8 cellular contexts compared by ENCODE assay signal in genomic region chr6:131694832-131695426, GRCh38.
A peak's percentile ranks its signal among the peaks of the same experiment; 100 is the strongest.
DNase-seq lines count a peak whose midpoint lies in the region; ATAC-seq lines count a peak whose summit lies in the region.

No MANE protein-coding gene starts in this region.

- peak; percentile 92 for ATAC-seq in GM21447 (IDR thresholded peaks at IDR 0.05; ENCODE audit: unreplicated experiment)

- peak; percentile 6 for DNase-seq in NCI-H1694 treated with DMSO at 0.1 percent for 48 hours (lab: John Stamatoyannopoulos, UW)
- no peak for DNase-seq in NCI-H1694 (lab: John Stamatoyannopoulos, UW)
- DNase-seq in HPDE6-E6E7 (ENCODE audit: extremely low spot score) = peak; percentile 62
- DNase-seq in OCI-M2 (lab: John Stamatoyannopoulos, UW; ENCODE audit: unreplicated experiment) = peak; percentile 16
- DNase-seq in brain pericyte (ENCODE audit: low read depth, low spot score) = peak; percentile 18
- DNase-seq in iris pigment epithelial cell (ENCODE audit: low read depth) = peak; percentile 62
- peak; percentile 12 for DNase-seq in stimulated activated CD4-positive, alpha-beta T cell treated with anti-CD3 and anti-CD28 coated beads, Interleukin-4, amount 100 ng/mL, for 24 hours
